In the genomic region with DNA sequence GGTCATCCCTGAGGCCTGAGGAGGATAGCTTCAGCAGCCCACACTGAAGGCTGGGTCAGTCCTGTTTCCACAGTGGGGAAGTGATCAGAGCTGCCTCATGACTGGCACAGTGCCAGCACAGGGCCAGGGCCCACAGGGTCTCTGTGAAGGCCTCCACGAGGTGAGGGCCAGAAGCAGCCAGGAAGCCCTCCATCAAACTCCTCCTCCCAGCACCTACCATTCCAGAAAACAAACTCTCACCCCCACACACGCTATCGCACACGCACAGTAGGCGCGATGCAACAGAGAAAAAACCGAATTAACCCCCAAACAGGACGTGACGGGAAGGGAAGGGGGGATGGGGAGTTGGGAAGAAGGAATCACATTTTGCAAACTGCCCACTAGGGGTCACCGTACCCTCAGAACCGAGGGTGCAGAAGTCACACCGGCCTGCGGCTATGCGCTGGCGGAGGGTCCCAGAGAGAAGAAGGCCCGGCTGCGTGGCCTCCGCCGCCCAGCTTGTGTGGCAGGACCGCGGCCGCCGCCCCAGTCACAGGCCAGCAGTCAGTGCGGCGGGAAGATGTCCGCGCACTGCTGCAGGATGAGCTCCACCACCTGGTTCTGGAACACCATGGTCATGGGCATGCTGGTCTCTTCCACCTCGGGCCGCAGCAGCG, we compare ENCODE assay signal across 8 cellular contexts. TPM values are rescaled to one million over a fixed set of nuclear protein-coding genes. Genes with fewer than 3 reads are reported as not detected.
DNase-seq lines count a peak whose midpoint lies in the region; ATAC-seq and TF ChIP-seq lines count a peak whose summit lies in the region.

No MANE protein-coding gene starts in this region.

- TF ChIP-seq EP300 in Ishikawa (IDR thresholded peaks at IDR 0.05; ENCODE audit: borderline replicate concordance), result no peak
- TF ChIP-seq EP300 in sigmoid colon (IDR thresholded peaks at IDR 0.05), result no peak

- TF ChIP-seq POLR2A in body of pancreas (IDR thresholded peaks at IDR 0.05), result no peak
- no peak for TF ChIP-seq POLR2A in sigmoid colon (IDR thresholded peaks at IDR 0.05)

- WGBS in body of pancreas, 2 donors, result 6 to 12% methylated on average over 9 to 29 of the region's 30 CpGs
- WGBS in sigmoid colon, 2 donors, result 28 to 37% methylated on average over 30 of the region's 30 CpGs

- H3K36me3 ChIP-seq in body of pancreas (replicated peaks in 1 of 2; ENCODE audit: insufficient read depth in 1 of 2, low read depth in 2 of 2), result no peaks in the 10 kb centered on the region
- H3K36me3 ChIP-seq in sigmoid colon, result no peaks in the 10 kb centered on the region

- DNase-seq in DMS114 treated with DMSO at 0.1 percent for 48 hours (lab: John Stamatoyannopoulos, UW; ENCODE audit: unreplicated experiment) (peak; percentile 22), SHP77 (lab: John Stamatoyannopoulos, UW) (peak; percentile 54 to 60), body of pancreas (peak; percentile 65 to 73 (median 70)), iPS DF 4.7 (ENCODE audit: extremely low read depth, low spot score) (peak; percentile 85), sigmoid colon (peak; percentile 83)
- no peak for DNase-seq in NK-92 treated with Interleukin-12 subunit alpha and Interleukin-12 subunit beta, amount 100 ng/mL, for 24 hours (lab: John Stamatoyannopoulos, UW)

- ATAC-seq in body of pancreas, result peak; percentile 80
- ATAC-seq in GM21526 (IDR thresholded peaks at IDR 0.05; ENCODE audit: low FRiP score, unreplicated experiment), result no peak

- intact Hi-C loops in body of pancreas (cut with DNase I) (no loop called here), sigmoid colon (cut with DNase I) (loop anchor here (10.0 kb wide), 1 partner anchor 200 kb away; no protein-coding TSS in a partner anchor)

- TF ChIP-seq RAD21 in Ishikawa (IDR thresholded peaks at IDR 0.05; ENCODE audit: low read depth), result peak; percentile 79

- H3K27me3 ChIP-seq in body of pancreas, result no peaks in the 10 kb centered on the region
- no peaks in the 10 kb centered on the region for H3K27me3 ChIP-seq in sigmoid colon

- H3K4me3 ChIP-seq in body of pancreas (no peak overlapping the region), sigmoid colon (peak overlapping the region in 3 of 4 donors; percentile 28 to 44 (median 41))

- TF ChIP-seq CTCF in body of pancreas (IDR thresholded peaks at IDR 0.05) (peak; percentile 51 to 84 (median 65)), sigmoid colon (IDR thresholded peaks at IDR 0.05) (peak; percentile 60 to 76 (median 74))

- H3K9me3 ChIP-seq in body of pancreas, result no peaks in the 10 kb centered on the region
- H3K9me3 ChIP-seq in sigmoid colon, result no peaks in the 10 kb centered on the region

- H3K27ac ChIP-seq in body of pancreas (no peak overlapping the region), sigmoid colon (peak overlapping the region in 1 of 4 donors; percentile 10)

- H3K4me1 ChIP-seq in body of pancreas, result peaks cover 8% of the 10 kb centered on the region
- peaks cover 0 to 14% (median 11%) of the 10 kb centered on the region in 4 donors for H3K4me1 ChIP-seq in sigmoid colon

TF ChIP-seq in Ishikawa, 13 proteins besides CTCF, POLR2A, EP300 and RAD21:
- no peak for TF ChIP-seq YY1 (IDR thresholded peaks at IDR 0.05; ENCODE audit: low read depth)
- TF ChIP-seq NFIC (IDR thresholded peaks at IDR 0.05), result peak; percentile 49; the same call in 1 of the 2 replicates

RNA-seq across cellular contexts. Expression of a gene that starts 37.6 kb away (rescaled TPM):
- total RNA-seq in body of pancreas (10 to 100 TPM; 12.7 to 35.3 TPM), sigmoid colon (10 to 100 TPM in 1 of 4 donors, 1 to 10 TPM in 3; 9.1 to 16.6 (median 9.5) TPM)
- polyA plus RNA-seq in sigmoid colon, result 100 to 1,000 TPM in 1 of 3 donors, 10 to 100 TPM in 2; 40.8 to 144 (median 59.4) TPM

Comparison
In these comparisons a context has a peak if more than half of its experiments do, and no peak if none do; other contexts are left out.
1. H3K4me3 ChIP-seq: peak in sigmoid colon (3 of 4); none in body of pancreas (0 of 2).